ENCODE assay signal across 8 cellular contexts in genomic region chr17:44186307-44187130, GRCh38. TPM values are rescaled to one million over a fixed set of nuclear protein-coding genes. Genes with fewer than 3 reads are reported as not detected.
DNase-seq lines count a peak whose midpoint lies in the region; ATAC-seq, FAIRE-seq and TF ChIP-seq lines count a peak whose summit lies in the region.

TMUB2 (plus strand) TSS chr17:44186972; CDS start chr17:44187709, 737 bp downstream.

- peak; percentile 85 for FAIRE-seq in HepG2 (lab: Jason Lieb, UNC)

- peak within 1 kb of the TSS; percentile 90 for H3K9ac ChIP-seq in HepG2 (ENCODE audit: insufficient read depth, low read depth, low read length)

- peaks cover 36% of the 10 kb centered on the region for H3K4me1 Mint-ChIP-seq in CD14-positive monocyte

- DNase-seq in CD14-positive monocyte (ENCODE audit: low spot score) (peak; percentile 99), NCI-H82 (lab: John Stamatoyannopoulos, UW) (peak; percentile 100), dermis microvascular lymphatic vessel endothelial cell (ENCODE audit: low read depth in 2 of 2) (peak; percentile 99 to 100), HepG2 (ENCODE audit: low spot score) (peak; percentile 99)
- DNase-seq in activated CD4-positive, alpha-beta T cell treated with anti-CD3 and anti-CD28 coated beads, Interleukin-2, amount 50 U/mL, for 48 hours: peak; percentile 100
- peak; percentile 100 for DNase-seq in stimulated activated CD4-positive, alpha-beta T cell treated with anti-CD3 and anti-CD28 coated beads, Interleukin-4, amount 100 ng/mL, for 1 hour

- peak; percentile 9; the same call in 1 of the 2 replicates for TF ChIP-seq RAD21 in HepG2 (CRISPR knock-in tag; IDR thresholded peaks at IDR 0.05)

- H3K4me3 ChIP-seq in HepG2 (replicated peaks in 1 of 3; ENCODE audit: insufficient read depth in 1 of 3, low read depth in 2 of 3, low read length in 3 of 3): peak within 1 kb of the TSS; percentile 95 to 97 (median 96)

- intact Hi-C loops in CD14-positive monocyte (cut with micrococcal nuclease): loop anchor here (1.0 to 10.0 kb wide), 5 partner anchors 14 to 316 kb away; partner anchors contain the start of genes HROB (in 2 of the 2), GPATCH8 (in 1 of the 2), LSM12 (in 1 of the 2) and TMEM101 (in 1 of the 2)
- intact Hi-C loops in HepG2 (cut with micrococcal nuclease; ENCODE audit: unreplicated experiment): no loop called here

- no peaks in the 10 kb centered on the region for H3K27me3 Mint-ChIP-seq in CD14-positive monocyte (ENCODE audit: low read depth in 3 of 3)

- no peaks in the 10 kb centered on the region; a peak in 1 of 5 replicates for H3K27me3 ChIP-seq in HepG2 (ENCODE audit: control insufficient read depth in 1 of 2, insufficient read depth in 2 of 2, low read length in 2 of 2)

- H2AFZ ChIP-seq in HepG2 (ENCODE audit: low read length): peak within 1 kb of the TSS; percentile 90

- peak within 1 kb of the TSS; percentile 91 for H3K27ac ChIP-seq in HepG2 (ENCODE audit: extremely low read length, insufficient read depth, low read length)

- peaks cover 30% of the 10 kb centered on the region for H3K79me2 ChIP-seq in HepG2 (ENCODE audit: insufficient read depth, low read length)

- peak within 1 kb of the TSS; percentile 92 for H3K4me2 ChIP-seq in HepG2 (ENCODE audit: low read depth, low read length)

- BruUV-seq in HepG2 (replicated peaks; lab: Mats Ljungman, UMichigan): TSS peak; percentile 68

- POLR2A ChIA-PET in HepG2 (lab: Yijun Ruan, JAX): interaction anchor here (0.7 to 5.2 kb wide), 33 partner anchors 9 to 183 kb away, joined by 3 to 71 read pairs (median 5); partner anchors contain the start of genes ASB16, ATXN7L3, G6PC3 and GRN

- peaks cover 34 to 55% of the 10 kb centered on the region in 2 donors for H3K36me3 Mint-ChIP-seq in CD14-positive monocyte

- peaks cover 5% of the 10 kb centered on the region; the same call in 1 of the 2 replicates for H4K20me1 ChIP-seq in HepG2 (ENCODE audit: insufficient read depth, low read length)

- H3K9me3 ChIP-seq in HepG2 (ENCODE audit: low read length): no peaks in the 10 kb centered on the region

- peaks cover 55% of the 10 kb centered on the region for H3K4me1 ChIP-seq in HepG2 (ENCODE audit: insufficient read depth, low read length)

- H3K9me3 Mint-ChIP-seq in CD14-positive monocyte: no peaks in the 10 kb centered on the region

- peak within 1 kb of the TSS; percentile 97 to 99 for H3K4me3 Mint-ChIP-seq in CD14-positive monocyte

- TF ChIP-seq CTCF in CD14-positive monocyte (IDR thresholded peaks at IDR 0.05) (no peak), HepG2 (CRISPR knock-in tag; IDR thresholded peaks at IDR 0.05) (peak; percentile 16; the same call in 1 of the 2 replicates)

- CTCF ChIA-PET in HepG2 (lab: Yijun Ruan, JAX; ENCODE audit: low intra/inter-chr PET ratio, low total read pairs): no interaction called here

- in situ Hi-C loops in HepG2 (cut with HindIII; ENCODE audit: extremely low pct_ligation_motif_present, low pct_unique_long_range_greater_than_20kb): loop anchor here (10.0 kb wide), 1 partner anchor 58 kb away; no protein-coding TSS in a partner anchor

- TF ChIP-seq EP300 in HepG2 (IDR thresholded peaks at IDR 0.05; ENCODE audit: low read depth in 2 of 2, low read length in 2 of 2) (peak in 1 of 2 experiments; percentile 34; a peak in 1 of 4 replicates), HepG2 (CRISPR knock-in tag; IDR thresholded peaks at IDR 0.05; ENCODE audit: borderline replicate concordance) (no peak; the same call in 1 of the 2 replicates)

- ATAC-seq in GM19397 (IDR thresholded peaks at IDR 0.05; ENCODE audit: unreplicated experiment): peak; percentile 88
- ATAC-seq in HG03571 (IDR thresholded peaks at IDR 0.05; ENCODE audit: unreplicated experiment): peak; percentile 85
- ATAC-seq in HepG2: peak; percentile 81

- peak; percentile 95 to 97 for TF ChIP-seq POLR2A in HepG2 (IDR thresholded peaks at IDR 0.05; ENCODE audit: insufficient read depth in 1 of 2, low read depth in 2 of 2, low read length in 2 of 2)

- peak within 1 kb of the TSS; percentile 96 to 100 (median 99) for H3K27ac Mint-ChIP-seq in CD14-positive monocyte

- WGBS in HepG2 (ENCODE audit: low lambda C conversion rate): under 1% methylated on average over 50 of the region's 50 CpGs

- peaks cover 3 to 27% of the 10 kb centered on the region in 2 experiments; a peak in 4 of 5 replicates for H3K36me3 ChIP-seq in HepG2 (replicated peaks in 1 of 2; ENCODE audit: control insufficient read depth in 1 of 2, insufficient read depth in 2 of 2, low read length in 2 of 2)

TF ChIP-seq in HepG2, 621 proteins besides CTCF, POLR2A, EP300 and RAD21 (continues in another document):
- TF ChIP-seq UBTF (CRISPR knock-in tag; IDR thresholded peaks at IDR 0.05): peak; percentile 82
- TF ChIP-seq ZNF382 (CRISPR knock-in tag; IDR thresholded peaks at IDR 0.05; ENCODE audit: borderline replicate concordance): no peak
- peak; percentile 40 for TF ChIP-seq RFX5 (IDR thresholded peaks at IDR 0.05; ENCODE audit: low read depth, low read length)
- no peak for TF ChIP-seq WIZ (CRISPR knock-in tag; IDR thresholded peaks at IDR 0.05)
- no peak; the same call in 1 of the 2 replicates for TF ChIP-seq TBP (CRISPR knock-in tag; IDR thresholded peaks at IDR 0.05)
- TF ChIP-seq ZNF18 (CRISPR knock-in tag; IDR thresholded peaks at IDR 0.05; ENCODE audit: insufficient replicate concordance): no peak
- TF ChIP-seq ZNF556 (CRISPR knock-in tag; IDR thresholded peaks at IDR 0.05; ENCODE audit: borderline replicate concordance): no peak
- no peak; the same call in 1 of the 2 replicates for TF ChIP-seq KDM5B (CRISPR knock-in tag; IDR thresholded peaks at IDR 0.05; ENCODE audit: borderline replicate concordance)
- peak; percentile 17 for TF ChIP-seq JUN (CRISPR knock-in tag; IDR thresholded peaks at IDR 0.05)
- 0 out of 2 replicates have a peak, but pooled peaks have one; percentile 7 for TF ChIP-seq BHLHE40 (IDR thresholded peaks at IDR 0.05; ENCODE audit: low read length)
- TF ChIP-seq XRCC5 (optimal IDR thresholded peaks at IDR 0.05; ENCODE audit: low read length): peak; percentile 46
- TF ChIP-seq EHMT2 (IDR thresholded peaks at IDR 0.05; ENCODE audit: borderline replicate concordance, low read depth, low read length): no peak

RNA-seq across cellular contexts. Expression of gene TMUB2, which starts in this region (rescaled TPM):
- polyA plus RNA-seq in CD14-positive monocyte (10 to 100 TPM; 41.3 to 41.7 TPM), HepG2 (2011; rRNA removed) (50.8 and 55.5 TPM in 2 replicates)
- total RNA-seq in dermis microvascular lymphatic vessel endothelial cell (25.5 and 36.3 TPM in 2 replicates), HepG2 (2016; rRNA removed; fragmentation: Illumina TruSeq; extraction: Trizol) (18.7 and 26.9 TPM in 2 replicates)
- total RNA-seq in HepG2 (2016; cell fraction: cytosol; rRNA removed; fragmentation: Illumina TruSeq; extraction: Trizol; ENCODE audit: low read depth): 9.7 and 10.5 TPM in 2 replicates
- 17.2 and 28.2 TPM in 2 replicates for total RNA-seq in HepG2 (2016; cell fraction: insoluble cytoplasmic fraction; rRNA removed; fragmentation: Illumina TruSeq; extraction: Trizol)
- total RNA-seq in HepG2 (2016; cell fraction: membrane; rRNA removed; fragmentation: Illumina TruSeq; extraction: Trizol): 18.3 and 23.2 TPM in 2 replicates
- 23.0 and 27.8 TPM in 2 replicates for total RNA-seq in HepG2 (2016; cell fraction: nucleus; rRNA removed; fragmentation: Illumina TruSeq; extraction: Trizol)
- polyA plus RNA-seq in HepG2 (2011; cell fraction: cytosol; rRNA removed): 41.4 and 47.9 TPM in 2 replicates
- 102 and 118 TPM in 2 replicates for polyA plus RNA-seq in HepG2 (2011; cell fraction: nucleus; rRNA removed)
- polyA plus RNA-seq in HepG2 (2012): 22.8 and 25.7 TPM in 2 replicates
- 8.4 and 10.1 TPM in 2 replicates for polyA plus RNA-seq in HepG2 (2016; cell fraction: cytosol; fragmentation: Illumina TruSeq; extraction: Trizol; ENCODE audit: low read depth)
- 19.7 and 21.2 TPM in 2 replicates for polyA plus RNA-seq in HepG2 (2016; cell fraction: insoluble cytoplasmic fraction; fragmentation: Illumina TruSeq; extraction: Trizol; ENCODE audit: low read depth)
- 18.3 and 18.4 TPM in 2 replicates for polyA plus RNA-seq in HepG2 (2016; cell fraction: membrane; fragmentation: Illumina TruSeq; extraction: Trizol; ENCODE audit: low read depth)
- polyA plus RNA-seq in HepG2 (2016; cell fraction: nucleus; fragmentation: Illumina TruSeq; extraction: Trizol; ENCODE audit: insufficient read depth, low read depth): 62.7 and 64.3 TPM in 2 replicates
- polyA minus RNA-seq in HepG2 (2011; rRNA and poly(A)+ RNA removed; ENCODE audit: low replicate concordance): 28.1 and 44.6 TPM in 2 replicates
- 13.8 and 15.3 TPM in 2 replicates for polyA minus RNA-seq in HepG2 (2011; cell fraction: cytosol; rRNA and poly(A)+ RNA removed)
- 21.1 and 21.4 TPM in 2 replicates for polyA minus RNA-seq in HepG2 (2011; cell fraction: nucleus; rRNA and poly(A)+ RNA removed)

Comparison
In these comparisons a context has a peak if more than half of its experiments do, and no peak if none do; other contexts are left out.
1. Peak in every context shown above with its lines: DNase-seq, ATAC-seq, H3K4me3 ChIP-seq and H3K27ac ChIP-seq.